Comparison of ENCODE assay signal across 8 cellular contexts in genomic region chr19:4851551-4852290, GRCh38.
A peak's percentile ranks its signal among the peaks of the same experiment; 100 is the strongest.
DNase-seq lines count a peak whose midpoint lies in the region; ATAC-seq lines count a peak whose summit lies in the region.

No MANE protein-coding gene starts in this region.

- DNase-seq in NCI-H2227 (lab: John Stamatoyannopoulos, UW; ENCODE audit: unreplicated experiment) (peak; percentile 56), NCI-H2227 treated with DMSO at 0.1 percent for 48 hours (lab: John Stamatoyannopoulos, UW) (no peak), NCI-H2196 (lab: John Stamatoyannopoulos, UW; ENCODE audit: unreplicated experiment) (peak; percentile 57), medulla oblongata (ENCODE audit: extremely low spot score) (peak; percentile 70)
- peak; percentile 74 to 79 for DNase-seq in activated CD4-positive, alpha-beta T cell treated with anti-CD3 and anti-CD28 coated beads, Interleukin-2, amount 50 U/mL, for 4 hours
- peak; percentile 72 for DNase-seq in effector CD4-positive, alpha-beta T cell
- peak; percentile 64 to 67 for DNase-seq in stimulated activated CD8-positive, alpha-beta memory T cell treated with anti-CD3 and anti-CD28 coated beads, Interleukin-2, amount 100 ng/mL, for 48 hours (ENCODE audit: low read depth in 2 of 2)

- no peak for ATAC-seq in HG03159 (IDR thresholded peaks at IDR 0.05; ENCODE audit: unreplicated experiment)
